ENCODE assay signal across 7 cellular contexts in the genomic region with DNA sequence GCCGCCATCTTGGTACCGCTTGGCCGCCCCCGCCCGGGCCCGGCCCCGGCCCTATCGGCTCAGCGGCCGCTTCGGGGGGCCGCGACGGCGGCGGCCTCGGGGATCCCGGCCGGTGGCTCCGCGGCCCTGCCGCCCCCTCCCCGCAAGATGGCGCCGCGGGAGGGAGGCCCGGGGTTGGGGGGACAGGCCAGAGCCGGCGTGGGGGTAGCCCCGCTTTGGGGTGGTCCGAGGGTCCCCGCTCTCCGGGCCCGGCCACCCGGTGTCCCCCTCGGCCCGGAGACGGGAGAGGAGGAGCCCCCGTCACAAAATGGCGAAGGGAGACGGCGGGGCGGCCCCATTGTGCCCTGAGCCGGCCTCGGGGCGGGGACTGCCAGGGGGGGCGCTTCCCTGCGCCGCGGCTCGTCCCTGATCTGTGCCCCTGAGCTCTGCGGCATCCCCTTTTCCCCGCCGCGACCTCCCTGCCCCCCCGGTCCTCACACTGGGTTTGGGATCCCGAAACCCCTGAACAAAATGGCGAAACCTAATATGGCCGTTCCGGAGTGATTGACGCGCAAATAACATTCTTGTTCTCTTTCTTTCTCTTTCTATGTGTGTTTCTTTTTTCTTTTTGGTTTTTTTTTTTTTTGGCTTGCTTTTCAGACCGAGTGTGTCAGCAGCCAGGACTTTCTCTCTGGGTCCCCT. TPM values are rescaled to one million over a fixed set of nuclear protein-coding genes. Genes with fewer than 3 reads are reported as not detected.
DNase-seq lines count a peak whose midpoint lies in the region; ATAC-seq and TF ChIP-seq lines count a peak whose summit lies in the region.

No MANE protein-coding gene starts in this region.

- no peaks in the 10 kb centered on the region for H3K27me3 Mint-ChIP-seq in activated naive CD4-positive, alpha-beta T cell treated with anti-CD3 and anti-CD28 coated beads, Interleukin-2, amount 50 U/mL, for 24 hours

- H3K9me3 ChIP-seq in heart right ventricle = no peaks in the 10 kb centered on the region

- peaks cover 17 to 59% (median 53%) of the 10 kb centered on the region in 9 donors for H3K4me1 ChIP-seq in heart right ventricle

- intact Hi-C loops in heart right ventricle (cut with DNase I) = loop anchor here in 4 of 10 donors (2.0 to 10.0 kb wide), 5 partner anchors 45 to 138 kb away; a partner anchor contains a TSS

- peak overlapping the region; percentile 98 for H3K27ac Mint-ChIP-seq in activated naive CD4-positive, alpha-beta T cell treated with anti-CD3 and anti-CD28 coated beads, Interleukin-2, amount 50 U/mL, for 24 hours

- H3K9me3 Mint-ChIP-seq in activated naive CD4-positive, alpha-beta T cell treated with anti-CD3 and anti-CD28 coated beads, Interleukin-2, amount 50 U/mL, for 24 hours = no peaks in the 10 kb centered on the region

- peak overlapping the region; percentile 80 to 98 (median 94) for H3K4me3 ChIP-seq in heart right ventricle

- WGBS in heart right ventricle, 2 donors = 0% methylated on average over 51 to 62 of the region's 63 CpGs

- H3K36me3 Mint-ChIP-seq in activated naive CD4-positive, alpha-beta T cell treated with anti-CD3 and anti-CD28 coated beads, Interleukin-2, amount 50 U/mL, for 24 hours = peaks cover 19% of the 10 kb centered on the region

- no peaks in the 10 kb centered on the region for H3K27me3 ChIP-seq in heart right ventricle

- H3K27ac ChIP-seq in heart right ventricle = peak overlapping the region; percentile 96 to 100 (median 99)

- DNase-seq in RPMI7951 (ENCODE audit: low read depth) (peak; percentile 33), heart right ventricle (peak; percentile 55 to 60), putamen (ENCODE audit: low spot score) (peak; percentile 35), cerebellar nuclear complex (lab: John Stamatoyannopoulos, UW) (no peak)

- peak overlapping the region; percentile 99 for H3K4me3 Mint-ChIP-seq in activated naive CD4-positive, alpha-beta T cell treated with anti-CD3 and anti-CD28 coated beads, Interleukin-2, amount 50 U/mL, for 24 hours

- H3K36me3 ChIP-seq in heart right ventricle = peaks cover 0 to 47% (median 0%) of the 10 kb centered on the region in 9 donors

- H3K4me1 Mint-ChIP-seq in activated naive CD4-positive, alpha-beta T cell treated with anti-CD3 and anti-CD28 coated beads, Interleukin-2, amount 50 U/mL, for 24 hours = peaks cover 39% of the 10 kb centered on the region

- TF ChIP-seq CTCF in heart right ventricle (IDR thresholded peaks at IDR 0.05) = peak in 5 of 9 donors; percentile 10 to 37 (median 27)

- ATAC-seq in GM18502 (IDR thresholded peaks at IDR 0.05; ENCODE audit: poor library complexity, unreplicated experiment) (peak; percentile 7), HG02852 (IDR thresholded peaks at IDR 0.05; ENCODE audit: unreplicated experiment) (peak; percentile 13), heart right ventricle (peak in 5 of 8 donors; percentile 3 to 18 (median 8))

RNA-seq across cellular contexts. Expression of a gene that starts 1.0 kb away (rescaled TPM):
- total RNA-seq in RPMI7951 (2014; rRNA removed; shearing (Covaris generic)) = 32.6 and 35.9 TPM in 2 replicates
- total RNA-seq in heart right ventricle = 10 to 100 TPM; 57.2 to 74.7 (median 64.1) TPM
- polyA plus RNA-seq in heart right ventricle = 10 to 100 TPM; 10.2 to 11.7 TPM

Comparison
In these comparisons a context has a peak if more than half of its experiments do, and no peak if none do; other contexts are left out.
1. DNase-seq: peak in RPMI7951 (single experiment), heart right ventricle (2 of 2) and putamen (single experiment); none in cerebellar nuclear complex (0 of 2).
2. Peak in every context shown above with its lines, with median percentiles within 50 percentile points of each other: ATAC-seq.